In the genomic region with DNA sequence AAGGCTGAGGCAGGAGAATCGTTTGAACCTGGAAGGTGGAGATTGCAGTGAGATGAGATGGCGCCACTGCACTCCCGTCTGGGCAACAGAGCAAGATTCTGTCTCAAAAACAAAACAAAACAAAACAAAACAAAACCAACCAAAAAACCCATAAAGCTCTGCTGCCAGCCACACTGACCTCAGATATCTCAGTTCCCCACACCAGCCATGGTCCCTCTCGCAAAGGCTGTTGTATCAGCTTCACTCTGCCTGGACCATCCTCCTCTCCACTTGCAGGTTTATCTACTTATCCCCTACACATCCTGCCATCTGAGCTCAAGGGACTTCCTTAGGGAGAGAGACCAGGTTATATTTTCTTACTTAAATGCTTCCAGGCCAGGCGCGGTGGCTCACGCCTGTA, we compare ENCODE assay signal across 20 cellular contexts.
"Had no signal": no experiment of that assay in that cellular context is flagged by ENCODE, and none has a peak within 500 bp of the region (broad histone marks: within the 10 kb centered on the region; RNA-seq: fewer than 3 reads in every experiment).

No MANE protein-coding gene starts in this region.

- H3K27ac ChIP-seq: epithelial cell of prostate, esophagus squamous epithelium, gastroesophageal sphincter, psoas muscle, skin epidermis, suprapubic skin, thyroid gland had no signal

- ATAC-seq: effector memory CD8-positive, alpha-beta T cell; gastroesophageal sphincter; mucosa of descending colon; naive thymus-derived CD8-positive, alpha-beta T cell; pancreas; psoas muscle; stimulated activated naive CD8-positive, alpha-beta T cell treated with anti-CD3 and anti-CD28 coated beads, Interleukin-15, Interleukin-2, amounts not matched to agents 100 U/mL and 50 U/mL, for 24 hours had no signal

- DNase-seq: effector memory CD8-positive, alpha-beta T cell; esophagus squamous epithelium; foreskin fibroblast; glutamatergic neuron; islet precursor cell; mammary epithelial cell; mucosa of descending colon; naive thymus-derived CD8-positive, alpha-beta T cell; occipital lobe; pancreas; psoas muscle; retina; right lobe of liver; stimulated activated naive CD8-positive, alpha-beta T cell treated with anti-CD3 and anti-CD28 coated beads, Interleukin-15, Interleukin-2, amounts not matched to agents 100 U/mL and 50 U/mL, for 24 hours; thyroid gland had no signal

- H3K4me3 ChIP-seq: esophagus squamous epithelium, gastroesophageal sphincter, mucosa of descending colon, pancreas, psoas muscle, right lobe of liver, skin epidermis, suprapubic skin, thyroid gland had no signal

- H3K36me3 ChIP-seq: esophagus squamous epithelium, pancreas, right lobe of liver, suprapubic skin, thyroid gland had no signal

- H3K9me3 ChIP-seq: esophagus squamous epithelium, gastroesophageal sphincter, mucosa of descending colon, pancreas, psoas muscle, right lobe of liver, suprapubic skin, thyroid gland had no signal

- FAIRE-seq: pancreas, urothelium cell line had no signal

- H3K4me1 ChIP-seq: psoas muscle had no signal

- H3K27me3 ChIP-seq: esophagus squamous epithelium, gastroesophageal sphincter, pancreas, right lobe of liver, suprapubic skin, thyroid gland had no signal
